3 cellular contexts compared by ENCODE assay signal in genomic region chr1:231416896-231417295, GRCh38.
TF ChIP-seq lines count a peak whose summit lies in the region.

No MANE protein-coding gene starts in this region.

TF ChIP-seq in HEK293, 187 proteins besides CTCF, POLR2A, EP300 and RAD21:
- TF ChIP-seq ZNF624 (tag by site-specific recombination; IDR thresholded peaks at IDR 0.05) (no peak), ZBTB17 (tag by site-specific recombination; IDR thresholded peaks at IDR 0.05) (peak; percentile 81; the same call in 1 of the 2 replicates)

TF ChIP-seq in GM12878, 131 proteins besides CTCF, POLR2A, EP300 and RAD21:
- TF ChIP-seq SPI1 (IDR thresholded peaks at IDR 0.05; ENCODE audit: borderline replicate concordance, insufficient read depth, low read depth, low read length): no peak
- TF ChIP-seq NR2F1 (conservative IDR thresholded peaks at IDR 0.05): no peak

TF ChIP-seq in neural cell, 6 proteins besides CTCF, POLR2A, EP300 and RAD21:
- TF ChIP-seq MXI1 (conservative IDR thresholded peaks at IDR 0.05; ENCODE audit: poor library complexity, severe bottlenecking): no peak
- no peak for TF ChIP-seq POLR2AphosphoS5 (IDR thresholded peaks at IDR 0.05)
- TF ChIP-seq SMC3 (conservative IDR thresholded peaks at IDR 0.05; ENCODE audit: poor library complexity): no peak
- TF ChIP-seq EZH2 (IDR thresholded peaks at IDR 0.05; ENCODE audit: borderline replicate concordance, insufficient read depth, low read length, poor library complexity, severe bottlenecking): no peak
- no peak for TF ChIP-seq TAF1 (IDR thresholded peaks at IDR 0.05; ENCODE audit: low read depth)
- no peak for TF ChIP-seq REST (IDR thresholded peaks at IDR 0.05; ENCODE audit: borderline replicate concordance)
